In genomic region chrX:18573556-18573955, GRCh38 we compare ENCODE assay signal across 17 cellular contexts.
DNase-seq lines count a peak whose midpoint lies in the region; ATAC-seq and TF ChIP-seq lines count a peak whose summit lies in the region.
"Had no signal": no experiment of that assay in that cellular context is flagged by ENCODE, and none has a peak within 500 bp of the region (broad histone marks: within the 10 kb centered on the region; RNA-seq: fewer than 3 reads in every experiment).

No MANE protein-coding gene starts in this region.

- in situ Hi-C loops in G401 (cut with HindIII; ENCODE audit: low sequenced_read_pairs): no loop called here

- DNase-seq in Right ventricle myocardium inferior (ENCODE audit: missing footprints): no peak
- no peak for DNase-seq in right atrium auricular region (ENCODE audit: low spot score)
- DNase-seq in G401 (ENCODE audit: low spot score): peak; percentile 1
- no peak for DNase-seq in glutamatergic neuron
- no peak for DNase-seq in right cardiac atrium
- DNase-seq in left colon: no peak
- no peak for DNase-seq in NOMO-1 treated with dmso at 0.1 percent for 144 hours (lab: John Stamatoyannopoulos, UW; ENCODE audit: unreplicated experiment)
- DNase-seq in activated naive CD4-positive, alpha-beta T cell treated with anti-CD3 and anti-CD28 coated beads, Interleukin-2, amount 50 U/mL, for 16 hours: no peak
- DNase-seq: CD4-positive, alpha-beta memory T cell; DMS53; DND-41; EL had no signal

- peak; percentile 73 for ATAC-seq in Right ventricle myocardium inferior
- ATAC-seq in right cardiac atrium: peak; percentile 32 to 71
- ATAC-seq in left colon: no peak

- H3K27ac ChIP-seq in right atrium auricular region (no peak overlapping the region), right cardiac atrium (ENCODE audit: low read length) (peak overlapping the region; percentile 56)
- H3K27ac ChIP-seq: 22Rv1, BLaER1, HL-60 had no signal

- intact Hi-C loops in Right ventricle myocardium inferior (cut with DNase I): no loop called here
- intact Hi-C loops in right cardiac atrium (cut with DNase I): no loop called here
- intact Hi-C loops in left colon (cut with DNase I, micrococcal nuclease): no loop called here

- H3K27ac Mint-ChIP-seq in glutamatergic neuron (ENCODE audit: unreplicated experiment): peak overlapping the region; percentile 94
- H3K27ac Mint-ChIP-seq: CD4-positive, alpha-beta memory T cell had no signal

- no peaks in the 10 kb centered on the region for H3K9me3 ChIP-seq in right atrium auricular region
- H3K9me3 ChIP-seq in right cardiac atrium (ENCODE audit: control insufficient read depth, low read length): no peaks in the 10 kb centered on the region
- H3K9me3 ChIP-seq: HAP-1 had no signal

- H3K27me3 ChIP-seq in right atrium auricular region (no peaks in the 10 kb centered on the region), right cardiac atrium (ENCODE audit: control insufficient read depth, insufficient read depth) (no peaks in the 10 kb centered on the region)

- WGBS in right cardiac atrium: 43% methylated on average over 3 of the region's 3 CpGs

- no peak overlapping the region for H3K4me3 Mint-ChIP-seq in glutamatergic neuron (ENCODE audit: unreplicated experiment)
- H3K4me3 Mint-ChIP-seq: CD14-positive monocyte; CD4-positive, alpha-beta memory T cell had no signal

- H3K4me1 ChIP-seq in right atrium auricular region (no peaks in the 10 kb centered on the region), right cardiac atrium (ENCODE audit: control insufficient read depth, insufficient read depth, low read length) (peaks cover 1% of the 10 kb centered on the region)
- H3K4me1 ChIP-seq: BLaER1, HAP-1 had no signal

- H3K27me3 Mint-ChIP-seq in glutamatergic neuron (ENCODE audit: unreplicated experiment): peaks cover 2% of the 10 kb centered on the region
- H3K27me3 Mint-ChIP-seq: CD4-positive, alpha-beta memory T cell had no signal

- H3K4me1 Mint-ChIP-seq in glutamatergic neuron (ENCODE audit: low read depth, unreplicated experiment): peaks cover 40% of the 10 kb centered on the region
- H3K4me1 Mint-ChIP-seq: CD14-positive monocyte; CD4-positive, alpha-beta memory T cell had no signal

- peaks cover 9% of the 10 kb centered on the region for H3K9me3 Mint-ChIP-seq in glutamatergic neuron (ENCODE audit: unreplicated experiment)
- H3K9me3 Mint-ChIP-seq: CD4-positive, alpha-beta memory T cell had no signal

- no peak overlapping the region for H3K4me3 ChIP-seq in right atrium auricular region
- no peak overlapping the region for H3K4me3 ChIP-seq in right cardiac atrium (ENCODE audit: low read length)
- H3K4me3 ChIP-seq: BLaER1, HAP-1 had no signal

- no peaks in the 10 kb centered on the region for H3K36me3 Mint-ChIP-seq in glutamatergic neuron (ENCODE audit: unreplicated experiment)
- H3K36me3 Mint-ChIP-seq: CD4-positive, alpha-beta memory T cell had no signal

- no peak for TF ChIP-seq CTCF in right atrium auricular region (IDR thresholded peaks at IDR 0.05)
- no peak for TF ChIP-seq CTCF in glutamatergic neuron (IDR thresholded peaks at IDR 0.05; ENCODE audit: partially characterized antibody, unreplicated experiment)

- H3K36me3 ChIP-seq in right atrium auricular region: no peaks in the 10 kb centered on the region
- H3K36me3 ChIP-seq: BLaER1, HAP-1 had no signal
